In the genomic region with DNA sequence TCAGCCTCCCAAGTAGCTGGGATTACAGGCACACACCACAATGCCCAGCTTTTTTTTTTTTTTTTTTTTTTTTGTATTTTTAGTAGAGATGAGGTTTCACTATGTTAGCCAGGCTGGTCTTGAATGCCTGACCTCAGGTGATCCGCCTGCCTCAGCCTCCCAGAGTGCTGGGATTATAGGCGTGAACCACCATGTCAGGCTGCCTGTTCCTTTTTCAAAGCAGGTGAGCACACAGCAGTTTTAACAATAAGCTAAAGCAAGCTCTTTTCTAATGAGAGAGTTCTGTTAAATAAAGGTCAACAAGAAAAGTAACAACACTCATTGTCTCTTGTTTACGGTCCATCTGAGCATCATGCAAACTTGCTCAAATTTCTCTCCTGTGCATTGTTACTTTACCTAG, we compare ENCODE assay signal across 9 cellular contexts. TPM values are rescaled to one million over a fixed set of nuclear protein-coding genes. Genes with fewer than 3 reads are reported as not detected.
"Had no signal": no experiment of that assay in that cellular context is flagged by ENCODE, and none has a peak within 500 bp of the region (broad histone marks: within the 10 kb centered on the region; RNA-seq: fewer than 3 reads in every experiment).

No MANE protein-coding gene starts in this region.

RNA-seq across cellular contexts. Expression of a gene that starts 13.2 kb away (rescaled TPM):
- total RNA-seq: dermis blood vessel endothelial cell; esophagus mucosa; gastrocnemius medialis; lower leg skin; lung microvascular endothelial cell; mesenteric fat pad; myocyte; naive thymus-derived CD8-positive, alpha-beta T cell had no signal
- polyA plus RNA-seq: keratinocyte; naive thymus-derived CD8-positive, alpha-beta T cell had no signal
